In genomic region chr16:28291651-28292626, GRCh38 we compare ENCODE assay signal across 1 cellular context.
TF ChIP-seq lines count a peak whose summit lies in the region.

Gene SBK1 (plus strand): TSS chr16:28292525. CDS start chr16:28317392, 24,867 bp downstream.

TF ChIP-seq in GM12878, 131 proteins besides CTCF, POLR2A, EP300 and RAD21 (continued from another document):
- TF ChIP-seq CUX1 (IDR thresholded peaks at IDR 0.05; ENCODE audit: insufficient replicate concordance, low read depth, low read length): no peak
TF ChIP-seq in GM12878: peak in this region for 6.
